ENCODE assay signal across 15 cellular contexts in genomic region chr4:82621212-82621611, GRCh38. TPM values are rescaled to one million over a fixed set of nuclear protein-coding genes. Genes with fewer than 3 reads are reported as not detected.
DNase-seq lines count a peak whose midpoint lies in the region; FAIRE-seq and TF ChIP-seq lines count a peak whose summit lies in the region.
"Had no signal": no experiment of that assay in that cellular context is flagged by ENCODE, and none has a peak within 500 bp of the region (broad histone marks: within the 10 kb centered on the region; RNA-seq: fewer than 3 reads in every experiment).

No MANE protein-coding gene starts in this region.

- no peak for FAIRE-seq in small intestine (lab: Jason Lieb, UNC)
- FAIRE-seq: H54 had no signal

- H3K4me1 Mint-ChIP-seq in mesothelial cell of epicardium, result peaks cover 15% of the 10 kb centered on the region

- WGBS in ectodermal cell, 2 experiments, result 61 to 62% methylated on average over 3 of the region's 3 CpGs
- 27 to 68% (median 50%) methylated on average over 3 of the region's 3 CpGs for WGBS in small intestine, 3 donors

- H3K4me3 ChIP-seq in ectodermal cell (ENCODE audit: insufficient read depth, low read depth, low read length) (no peak overlapping the region), small intestine (ENCODE audit: low read depth in 1 of 2, low read length in 2 of 2) (no peak overlapping the region), coronary artery (no peak overlapping the region)
- H3K4me3 ChIP-seq: BLaER1 had no signal

- H3K9me3 Mint-ChIP-seq in mesothelial cell of epicardium, result no peaks in the 10 kb centered on the region

- no peaks in the 10 kb centered on the region for H3K36me3 ChIP-seq in ectodermal cell (ENCODE audit: control insufficient read depth, insufficient read depth, low read length)
- H3K36me3 ChIP-seq in small intestine (ENCODE audit: control insufficient read depth in 2 of 2, insufficient read depth in 2 of 2, low read length in 2 of 2), result no peaks in the 10 kb centered on the region
- H3K36me3 ChIP-seq: BLaER1 had no signal

- H3K36me3 Mint-ChIP-seq in mesothelial cell of epicardium, result no peaks in the 10 kb centered on the region

- peak overlapping the region; percentile 52 for H3K27ac ChIP-seq in ectodermal cell (ENCODE audit: insufficient read depth, low read depth, low read length, poor library complexity, severe bottlenecking)
- no peak overlapping the region for H3K27ac ChIP-seq in small intestine (ENCODE audit: low read depth in 1 of 2, low read length in 1 of 2)
- H3K27ac ChIP-seq in coronary artery, result no peak overlapping the region
- H3K27ac ChIP-seq: 22Rv1, BLaER1 had no signal

- TF ChIP-seq CTCF in mesothelial cell of epicardium (IDR thresholded peaks at IDR 0.05; ENCODE audit: unreplicated experiment) (no peak), coronary artery (IDR thresholded peaks at IDR 0.05) (no peak)

- H3K9me3 ChIP-seq in ectodermal cell (ENCODE audit: control insufficient read depth, low read length) (no peaks in the 10 kb centered on the region), small intestine (ENCODE audit: control insufficient read depth, low read depth) (no peaks in the 10 kb centered on the region)
- H3K9me3 ChIP-seq: BLaER1 had no signal

- H3K27ac Mint-ChIP-seq in mesothelial cell of epicardium, result peak overlapping the region; percentile 66

- H3K27me3 ChIP-seq in ectodermal cell (ENCODE audit: control insufficient read depth, insufficient read depth, low read length, poor library complexity, severe bottlenecking) (no peaks in the 10 kb centered on the region), small intestine (ENCODE audit: control insufficient read depth in 2 of 2, insufficient read depth in 2 of 2, low read length in 2 of 2) (no peaks in the 10 kb centered on the region)
- H3K27me3 ChIP-seq: BLaER1 had no signal

- H3K4me1 ChIP-seq in ectodermal cell (ENCODE audit: control insufficient read depth, insufficient read depth, low read length) (peaks cover 26% of the 10 kb centered on the region), small intestine (ENCODE audit: control insufficient read depth in 2 of 2, insufficient read depth in 1 of 2, low read depth in 1 of 2, low read length in 1 of 2) (peaks cover 0 to 2% of the 10 kb centered on the region in 2 donors)

- peak; percentile 57 for DNase-seq in NCI-H2227 treated with DMSO at 0.1 percent for 48 hours (lab: John Stamatoyannopoulos, UW)
- no peak for DNase-seq in NCI-H2227 (lab: John Stamatoyannopoulos, UW; ENCODE audit: unreplicated experiment)
- no peak for DNase-seq in mesothelial cell of epicardium (ENCODE audit: low spot score in 2 of 2, unreplicated experiment in 2 of 2)
- DNase-seq in small intestine, result peak; percentile 16
- no peak for DNase-seq in coronary artery (ENCODE audit: low spot score)
- DNase-seq in activated T-cell treated with anti-CD3 and anti-CD28 coated beads, Interleukin-2, amount 50 U/mL, for 1 hour, result no peak
- no peak for DNase-seq in activated CD4-positive, CD25-positive, alpha-beta regulatory T cell treated with anti-CD3 and anti-CD28 coated beads, Interleukin-2, amount 50 U/mL, for 72 hours
- DNase-seq: AML-193, DMS53, GF-D8 had no signal

- no peaks in the 10 kb centered on the region for H3K27me3 Mint-ChIP-seq in mesothelial cell of epicardium (ENCODE audit: low read depth)

- H3K4me3 Mint-ChIP-seq in mesothelial cell of epicardium, result no peak overlapping the region

RNA-seq across cellular contexts. Expression of gene TMEM150C, which starts 59.4 kb away (rescaled TPM):
- 5.1 TPM for polyA plus RNA-seq in ectodermal cell (2013, experiment 1 of 4)
- 4.0 TPM for polyA plus RNA-seq in ectodermal cell (2013, experiment 2 of 4)
- 4.4 TPM for polyA plus RNA-seq in ectodermal cell (2013, experiment 3 of 4)
- 5.2 TPM for polyA plus RNA-seq in ectodermal cell (2013, experiment 4 of 4)
- total RNA-seq in mesothelial cell of epicardium, result 3.5 to 4.3 TPM (median 4.0 TPM) in 3 replicates
- polyA plus RNA-seq in small intestine, result 1 to 10 TPM in 2 of 3 donors, under 1 TPM in 1; 0.45 to 6.2 (median 1.6) TPM
- total RNA-seq: HT-29 had no signal

Comparison
In these comparisons a context has a peak if more than half of its experiments do, and no peak if none do; other contexts are left out.
1. DNase-seq: peak in NCI-H2227 treated with DMSO at 0.1 percent for 48 hours (single experiment) and small intestine (single experiment); none in NCI-H2227 (single experiment), mesothelial cell of epicardium (0 of 2), coronary artery (single experiment), activated T-cell treated with anti-CD3 and anti-CD28 coated beads, Interleukin-2, amount 50 U/mL, for 1 hour (single experiment) and activated CD4-positive, CD25-positive, alpha-beta regulatory T cell treated with anti-CD3 and anti-CD28 coated beads, Interleukin-2, amount 50 U/mL, for 72 hours (single experiment).